In the genomic region with DNA sequence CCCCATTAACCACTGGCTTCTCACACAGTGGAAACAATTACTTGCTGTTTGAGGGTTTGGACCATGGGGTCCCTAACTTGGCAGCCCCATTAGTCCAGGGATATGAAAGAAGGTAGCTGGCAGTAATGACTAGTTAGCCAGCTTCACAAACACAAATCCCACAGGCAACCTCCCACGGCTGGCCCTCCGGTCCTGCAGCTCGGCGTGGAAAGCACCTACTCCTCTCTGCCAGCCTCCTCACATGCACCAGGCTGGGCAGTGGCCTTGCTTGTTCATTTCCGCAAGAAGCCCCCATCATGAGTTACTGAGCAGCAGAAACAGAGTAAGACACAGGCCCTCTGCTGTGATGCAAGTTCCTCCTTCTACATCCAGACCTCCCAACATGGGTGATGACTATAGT, we compare ENCODE assay signal across 8 cellular contexts. TPM values are rescaled to one million over a fixed set of nuclear protein-coding genes. Genes with fewer than 3 reads are reported as not detected.
"Had no signal": no experiment of that assay in that cellular context is flagged by ENCODE, and none has a peak within 500 bp of the region (broad histone marks: within the 10 kb centered on the region; RNA-seq: fewer than 3 reads in every experiment).

No MANE protein-coding gene starts in this region.

- H3K4me3 ChIP-seq: K562 had no signal

- H3K27ac ChIP-seq: HL-60, KMS-11 had no signal

- DNase-seq: IMR-90, KBM-7, KG1 had no signal

- H3K4me2 ChIP-seq: KMS-11 had no signal

RNA-seq across cellular contexts. Expression of a gene that starts 13.7 kb away (rescaled TPM):
- total RNA-seq: HepG2, HT-29, IMR-90, K562 had no signal
